ENCODE assay signal across 8 cellular contexts in the genomic region with DNA sequence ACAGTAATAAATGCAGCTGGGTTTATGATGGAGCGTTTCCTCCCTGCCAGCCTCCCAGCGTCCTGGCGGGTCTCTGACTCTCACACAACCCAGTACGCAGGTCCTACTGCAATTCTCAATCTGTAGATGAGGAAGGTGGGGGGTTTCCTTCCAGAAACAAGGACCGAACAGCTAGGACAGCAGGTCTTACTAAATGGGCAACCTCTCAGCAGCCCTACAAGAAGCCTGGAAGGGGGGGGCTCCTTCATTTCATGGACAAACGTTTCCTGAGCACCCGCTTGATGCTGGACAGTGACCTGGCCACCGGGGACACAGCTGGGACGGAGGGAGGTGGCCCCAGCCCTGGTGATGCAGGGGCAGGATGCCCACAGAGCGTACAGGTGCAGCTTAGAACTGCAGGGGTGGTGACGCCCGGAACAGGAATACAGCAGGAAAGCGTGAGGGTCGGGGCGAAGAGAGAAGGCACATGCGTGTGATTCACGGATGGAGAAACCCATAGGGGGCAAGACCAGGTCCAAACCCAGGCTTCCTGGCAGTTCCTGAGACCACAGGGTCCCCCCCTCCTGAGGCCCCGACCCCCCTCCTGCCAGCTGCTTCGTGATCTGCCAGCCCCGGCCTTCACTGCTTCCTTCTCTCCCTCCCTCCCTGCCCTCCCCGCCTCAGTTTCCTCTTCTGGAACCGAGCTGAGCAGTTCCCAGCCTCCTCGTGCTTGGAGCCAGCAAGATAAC. TPM values are rescaled to one million over a fixed set of nuclear protein-coding genes. Genes with fewer than 3 reads are reported as not detected.
A peak's percentile ranks its signal among the peaks of the same experiment; 100 is the strongest.
DNase-seq lines count a peak whose midpoint lies in the region; ATAC-seq and TF ChIP-seq lines count a peak whose summit lies in the region.

No MANE protein-coding gene starts in this region.

- H2AFZ ChIP-seq in PC-3 (ENCODE audit: low read length) = no peak overlapping the region

- H3K27me3 ChIP-seq in PC-3 (ENCODE audit: low read length) = peaks cover 10% of the 10 kb centered on the region; the same call in 1 of the 2 replicates
- H3K27me3 ChIP-seq in esophagus (ENCODE audit: control insufficient read depth in 1 of 2, insufficient read depth in 2 of 2, low read length in 2 of 2) = peaks cover 0 to 19% of the 10 kb centered on the region in 2 donors
- H3K27me3 ChIP-seq in rectal smooth muscle tissue (ENCODE audit: control insufficient read depth, insufficient read depth, low read length) = peaks cover 19% of the 10 kb centered on the region

- POLR2A ChIA-PET in PC-3 (lab: Charles Lee; ENCODE audit: unreplicated experiment) = no interaction called here

- H3K9me3 ChIP-seq in PC-3 (ENCODE audit: low read length) (no peaks in the 10 kb centered on the region), esophagus (ENCODE audit: control insufficient read depth in 2 of 2, insufficient read depth in 1 of 2, low read depth in 1 of 2, low read length in 1 of 2) (no peaks in the 10 kb centered on the region)

- H3K4me2 ChIP-seq in PC-3 (ENCODE audit: low read length) = peak overlapping the region; percentile 68

- ATAC-seq in PC-3 = peak; percentile 42
- no peak for ATAC-seq in GM18498 (IDR thresholded peaks at IDR 0.05; ENCODE audit: unreplicated experiment)
- ATAC-seq in GM21717 (IDR thresholded peaks at IDR 0.05; ENCODE audit: unreplicated experiment) = no peak
- ATAC-seq in GM21737 (IDR thresholded peaks at IDR 0.05; ENCODE audit: unreplicated experiment) = no peak

- no peak overlapping the region for H3K27ac ChIP-seq in PC-3 (ENCODE audit: low read length)
- H3K27ac ChIP-seq in esophagus (ENCODE audit: low read depth in 2 of 2, low read length in 1 of 2) = no peak overlapping the region
- no peak overlapping the region for H3K27ac ChIP-seq in rectal smooth muscle tissue (ENCODE audit: low read depth, low read length)

- DNase-seq in GM20000 (ENCODE audit: low spot score) = peak; percentile 63
- DNase-seq in PC-3 = no peak
- no peak for DNase-seq in activated gamma-delta T cell treated with Interleukin-2 at 50 U/mL for 16 hours

- H3K36me3 ChIP-seq in PC-3 (ENCODE audit: low read depth, low read length) (no peaks in the 10 kb centered on the region), esophagus (ENCODE audit: control insufficient read depth in 2 of 2, insufficient read depth in 2 of 2, low read length in 1 of 2) (no peaks in the 10 kb centered on the region), rectal smooth muscle tissue (ENCODE audit: control insufficient read depth, insufficient read depth, low read length) (no peaks in the 10 kb centered on the region)

- CTCF ChIA-PET in PC-3 (lab: Charles Lee) = interaction anchor here (0.6 kb wide), 1 partner anchor 126 kb away, joined by 4 read pairs; no protein-coding TSS in a partner anchor

- H3K9ac ChIP-seq in PC-3 (ENCODE audit: low read length) = no peak overlapping the region
- H3K9ac ChIP-seq in rectal smooth muscle tissue (ENCODE audit: low read length) = no peak overlapping the region

- H3K4me3 ChIP-seq in PC-3 (ENCODE audit: low read length) = peak overlapping the region; percentile 39; the same call in 1 of the 2 replicates
- H3K4me3 ChIP-seq in esophagus (ENCODE audit: low read depth in 1 of 2, low read length in 2 of 2) = peak overlapping the region; percentile 28 to 47
- H3K4me3 ChIP-seq in rectal smooth muscle tissue (ENCODE audit: low read length) = peak overlapping the region; percentile 51

- no peaks in the 10 kb centered on the region for H3K9me2 ChIP-seq in PC-3 (replicated peaks; ENCODE audit: low read length)

- H3K4me1 ChIP-seq in PC-3 (ENCODE audit: insufficient read depth, low read length) (no peaks in the 10 kb centered on the region), esophagus (ENCODE audit: control insufficient read depth in 2 of 2, insufficient read depth in 2 of 2, low read length in 1 of 2) (peaks cover 0 to 2% of the 10 kb centered on the region in 2 donors), rectal smooth muscle tissue (ENCODE audit: control insufficient read depth, insufficient read depth, low read length) (peaks cover 3% of the 10 kb centered on the region)

- no TSS peak for BruUV-seq in PC-3 (replicated peaks; lab: Mats Ljungman, UMichigan)

- WGBS in esophagus, 2 donors = 4 to 6% methylated on average over 15 to 23 of the region's 23 CpGs

- no peaks in the 10 kb centered on the region for H3F3A ChIP-seq in PC-3 (ENCODE audit: low read length, unreplicated experiment)

- no peaks in the 10 kb centered on the region for H3K79me2 ChIP-seq in PC-3 (ENCODE audit: low read length)

- no peaks in the 10 kb centered on the region for H4K20me1 ChIP-seq in PC-3 (ENCODE audit: low read length)

- intact Hi-C loops in PC-3 (cut with micrococcal nuclease) = no loop called here

- TF ChIP-seq CTCF in GM20000 (IDR thresholded peaks at IDR 0.05; ENCODE audit: extremely low read depth, missing control alignments) (no peak), PC-3 (conservative IDR thresholded peaks at IDR 0.05; ENCODE audit: low read depth, low read length) (no peak)

RNA-seq across cellular contexts. Expression of gene C2CD4C, which starts 0.7 kb away (rescaled TPM):
- 0.29 TPM in 2 replicates for total RNA-seq in PC-3 (2014; rRNA removed)
- polyA plus RNA-seq in esophagus = under 1 TPM; 0.33 to 0.43 TPM

RNA-seq across cellular contexts. Expression of gene SHC2, which starts 51.2 kb away (rescaled TPM):
- 0.18 TPM in 1 of 2 replicates, not detected in the other for total RNA-seq in PC-3 (2014; rRNA removed)
- polyA plus RNA-seq in esophagus = 1 to 10 TPM; 3.0 to 5.3 TPM
